In genomic region chr2:112737544-112738232, GRCh38 we compare ENCODE assay signal across 19 cellular contexts. TPM values are rescaled to one million over a fixed set of nuclear protein-coding genes. Genes with fewer than 3 reads are reported as not detected.
DNase-seq lines count a peak whose midpoint lies in the region; ATAC-seq, FAIRE-seq and TF ChIP-seq lines count a peak whose summit lies in the region.
"Had no signal": no experiment of that assay in that cellular context is flagged by ENCODE, and none has a peak within 500 bp of the region (broad histone marks: within the 10 kb centered on the region; RNA-seq: fewer than 3 reads in every experiment).

No MANE protein-coding gene starts in this region.

- H2BK5ac ChIP-seq in IMR-90 (ENCODE audit: low read depth, low read length, poor library complexity, severe bottlenecking): no peak overlapping the region

- no peak for ATAC-seq in IMR-90 (ENCODE audit: low read depth)
- no peak for ATAC-seq in K562
- ATAC-seq in mucosa of descending colon: peak; percentile 36
- ATAC-seq in activated CD8-positive, alpha-beta T cell treated with anti-CD3 and anti-CD28 coated beads, Interleukin-2, amount 10 ng/mL, durations not matched to agents 7 days and 5 days: no peak
- ATAC-seq in WTC11: no peak

- no peak overlapping the region for H3K18ac ChIP-seq in IMR-90 (ENCODE audit: low read depth, low read length)

- H2BK120ac ChIP-seq in IMR-90 (ENCODE audit: low read depth, low read length): no peak overlapping the region

- TF ChIP-seq EP300 in K562 (IDR thresholded peaks at IDR 0.05; ENCODE audit: low read length): no peak

- WGBS in IMR-90 (ENCODE audit: extremely low coverage in 2 of 2, insufficient read length in 1 of 2), 2 experiments: no CpG with 5 or more reads among the region's 1 CpG
- WGBS in K562 (ENCODE audit: insufficient coverage, low coverage, missing lambda C conversion rate): 52% methylated on average over 1 of the region's 1 CpG

- H3K36me3 Mint-ChIP-seq in activated CD8-positive, alpha-beta T cell treated with anti-CD3 and anti-CD28 coated beads, Interleukin-2, amount 10 ng/mL, durations not matched to agents 7 days and 5 days (ENCODE audit: low read depth): peaks cover 55% of the 10 kb centered on the region
- peaks cover 39% of the 10 kb centered on the region for H3K36me3 Mint-ChIP-seq in WTC11

- no peak overlapping the region for H3K4ac ChIP-seq in IMR-90 (ENCODE audit: low read depth, low read length)

- H3K9ac ChIP-seq in IMR-90 (ENCODE audit: low read depth, low read length): no peak overlapping the region
- no peak overlapping the region for H3K9ac ChIP-seq in K562 (ENCODE audit: insufficient read depth in 1 of 2, low read depth in 2 of 2, low read length in 2 of 2)

- no peak overlapping the region for H4K5ac ChIP-seq in IMR-90 (ENCODE audit: low read depth, low read length)

- no peak overlapping the region for H2AK9ac ChIP-seq in IMR-90 (replicated peaks; ENCODE audit: low read depth, low read length, poor library complexity)

- H3K14ac ChIP-seq in IMR-90 (replicated peaks; ENCODE audit: low read depth, low read length): 0 out of 2 replicates have a peak overlapping the region, but pooled peaks have one; percentile 14

- H4K20me1 ChIP-seq in IMR-90 (ENCODE audit: insufficient read depth, low read length) (no peaks in the 10 kb centered on the region), K562 (replicated peaks; ENCODE audit: control insufficient read depth, insufficient read depth, low read length) (no peaks in the 10 kb centered on the region)

- H3K27me3 ChIP-seq in ACC112 (ENCODE audit: insufficient read depth, low read length) (no peaks in the 10 kb centered on the region), IMR-90 (ENCODE audit: control insufficient read depth, insufficient read depth, low read length) (no peaks in the 10 kb centered on the region), K562 (ENCODE audit: control insufficient read depth in 2 of 2, insufficient read depth in 2 of 2, low read length in 2 of 2) (no peaks in the 10 kb centered on the region)
- H3K27me3 ChIP-seq: BE2C had no signal

- intact Hi-C loops in IMR-90 (cut with micrococcal nuclease): no loop called here
- intact Hi-C loops in K562 (cut with micrococcal nuclease): no loop called here
- intact Hi-C loops in mucosa of descending colon (cut with DNase I, micrococcal nuclease): no loop called here

- CTCF ChIA-PET in IMR-90 (lab: Yijun Ruan, JAX) (interaction anchor here (0.6 to 5.5 kb wide), 4 partner anchors 11 to 205 kb away, joined by 3 to 24 read pairs (median 6); no protein-coding TSS in a partner anchor), K562 (lab: Yijun Ruan, JAX; ENCODE audit: low intra/inter-chr PET ratio) (interaction anchor here (0.7 kb wide), 1 partner anchor 112 kb away, joined by 3 read pairs; no protein-coding TSS in a partner anchor), WTC11 (lab: Charles Lee) (interaction anchor here (1.2 to 5.9 kb wide), 4 partner anchors 12 to 205 kb away, joined by 4 to 21 read pairs (median 12); no protein-coding TSS in a partner anchor)
- CTCF ChIA-PET in activated CD8-positive, alpha-beta T cell treated with anti-CD3 and anti-CD28 coated beads, Interleukin-2, amount 10 ng/mL, durations not matched to agents 7 days and 5 days (lab: Charles Lee): interaction anchor here (0.7 to 3.3 kb wide), 7 partner anchors 11 to 203 kb away, joined by 3 to 27 read pairs (median 5); no protein-coding TSS in a partner anchor

- BruUV-seq in IMR-90 (replicated peaks; lab: Mats Ljungman, UMichigan): no TSS peak
- BruUV-seq in K562 (replicated peaks; lab: Mats Ljungman, UMichigan): TSS peak; percentile 21

- H3K27me3 Mint-ChIP-seq in activated CD8-positive, alpha-beta T cell treated with anti-CD3 and anti-CD28 coated beads, Interleukin-2, amount 10 ng/mL, durations not matched to agents 7 days and 5 days (ENCODE audit: low read depth): no peaks in the 10 kb centered on the region
- H3K27me3 Mint-ChIP-seq in WTC11 (ENCODE audit: low read depth): no peaks in the 10 kb centered on the region
- H3K27me3 Mint-ChIP-seq: CD4-positive, alpha-beta T cell had no signal

- DNase-seq in IMR-90: no peak
- no peak for DNase-seq in K562 (ENCODE audit: extremely low read depth in 1 of 4, low spot score in 3 of 4)
- no peak for DNase-seq in mucosa of descending colon
- no peak for DNase-seq in NCI-H2081 treated with DMSO at 0.1 percent for 48 hours (lab: John Stamatoyannopoulos, UW)
- no peak for DNase-seq in activated CD8-positive, alpha-beta T cell treated with anti-CD3 and anti-CD28 coated beads, Interleukin-2, amount 10 ng/mL, durations not matched to agents 7 days and 5 days
- no peak for DNase-seq in C1 segment of cervical spinal cord (lab: John Stamatoyannopoulos, UW)
- no peak for DNase-seq in WTC11 (ENCODE audit: low spot score)
- DNase-seq: 8988T; BE2C; CD4-positive, alpha-beta T cell; DMS79; NCI-H1048; NCI-H1436; NCI-H1930; NCI-H345; NCI-H524 treated with DMSO at 0.1 percent for 48 hours had no signal

- TF ChIP-seq RAD21 in IMR-90 (IDR thresholded peaks at IDR 0.05; ENCODE audit: low read length) (no peak), K562 (CRISPR knock-in tag; conservative IDR thresholded peaks at IDR 0.05 in 1 of 2, IDR thresholded peaks at IDR 0.05 in 1 of 2) (no peak)

- H3K9me1 ChIP-seq in IMR-90 (ENCODE audit: insufficient read depth, low read length): peaks cover 3% of the 10 kb centered on the region; the same call in 1 of the 2 replicates
- H3K9me1 ChIP-seq in K562 (ENCODE audit: control insufficient read depth, insufficient read depth, low read length): no peaks in the 10 kb centered on the region

- H3K4me3 Mint-ChIP-seq in activated CD8-positive, alpha-beta T cell treated with anti-CD3 and anti-CD28 coated beads, Interleukin-2, amount 10 ng/mL, durations not matched to agents 7 days and 5 days: no peak overlapping the region
- no peak overlapping the region for H3K4me3 Mint-ChIP-seq in WTC11
- H3K4me3 Mint-ChIP-seq: CD4-positive, alpha-beta T cell had no signal

- H2AFZ ChIP-seq in ACC112 (ENCODE audit: low read length, unreplicated experiment): no peak overlapping the region
- no peak overlapping the region for H2AFZ ChIP-seq in IMR-90 (replicated peaks; ENCODE audit: low read length, poor library complexity)
- no peak overlapping the region for H2AFZ ChIP-seq in K562 (ENCODE audit: low read depth, low read length)

- no peak overlapping the region for H3K27ac Mint-ChIP-seq in activated CD8-positive, alpha-beta T cell treated with anti-CD3 and anti-CD28 coated beads, Interleukin-2, amount 10 ng/mL, durations not matched to agents 7 days and 5 days
- H3K27ac Mint-ChIP-seq in WTC11: no peak overlapping the region
- H3K27ac Mint-ChIP-seq: CD4-positive, alpha-beta T cell had no signal

- peaks cover 13% of the 10 kb centered on the region for H3K4me1 ChIP-seq in ACC112 (ENCODE audit: control insufficient read depth, insufficient read depth, low read length, unreplicated experiment)
- peaks cover 1% of the 10 kb centered on the region; the same call in 1 of the 2 replicates for H3K4me1 ChIP-seq in IMR-90 (ENCODE audit: control insufficient read depth, insufficient read depth, low read length)
- H3K4me1 ChIP-seq in K562 (replicated peaks in 1 of 2; ENCODE audit: control insufficient read depth in 2 of 2, insufficient read depth in 2 of 2, low read length in 2 of 2): peaks cover 0 to 5% of the 10 kb centered on the region in 2 experiments; a peak in 1 of 5 replicates
- H3K4me1 ChIP-seq in mucosa of descending colon (ENCODE audit: low read depth): peaks cover 5% of the 10 kb centered on the region
- H3K4me1 ChIP-seq: BE2C had no signal

- TF ChIP-seq CTCF in IMR-90 (conservative IDR thresholded peaks at IDR 0.05; ENCODE audit: low read depth, low read length) (no peak), K562 (IDR thresholded peaks at IDR 0.05 in 2 of 3, conservative IDR thresholded peaks at IDR 0.05 in 1 of 3; ENCODE audit: insufficient read depth in 2 of 3, low read depth in 1 of 3, low read length in 3 of 3) (no peak), mucosa of descending colon (IDR thresholded peaks at IDR 0.05) (no peak), WTC11 (IDR thresholded peaks at IDR 0.05) (no peak)

- POLR2A ChIA-PET in IMR-90 (lab: Charles Lee; ENCODE audit: unreplicated experiment) (no interaction called here), K562 (lab: Yijun Ruan, JAX) (interaction anchor here (1.0 to 3.8 kb wide), 4 partner anchors 8 to 11 kb away, joined by 3 to 13 read pairs (median 5); no protein-coding TSS in a partner anchor), WTC11 (lab: Charles Lee) (interaction anchor here (0.6 kb wide), 1 partner anchor 134 kb away, joined by 3 read pairs; no protein-coding TSS in a partner anchor)
- POLR2A ChIA-PET in activated CD8-positive, alpha-beta T cell treated with anti-CD3 and anti-CD28 coated beads, Interleukin-2, amount 10 ng/mL, durations not matched to agents 7 days and 5 days (lab: Charles Lee): no interaction called here

- dilution Hi-C loops in IMR-90 (cut with HindIII; ENCODE audit: low sequenced_read_pairs, unreplicated experiment): no loop called here

- H3K4me2 ChIP-seq in IMR-90 (ENCODE audit: low read depth, low read length): no peak overlapping the region
- no peak overlapping the region for H3K4me2 ChIP-seq in K562 (ENCODE audit: insufficient read depth, low read length)

- H3K36me3 ChIP-seq in ACC112 (ENCODE audit: insufficient read depth, low read length): peaks cover 18% of the 10 kb centered on the region
- peaks cover 11% of the 10 kb centered on the region for H3K36me3 ChIP-seq in IMR-90 (ENCODE audit: control insufficient read depth, insufficient read depth, low read length)
- peaks cover 49% of the 10 kb centered on the region for H3K36me3 ChIP-seq in K562 (ENCODE audit: control insufficient read depth, insufficient read depth, low read length)
- no peaks in the 10 kb centered on the region for H3K36me3 ChIP-seq in mucosa of descending colon (ENCODE audit: low read depth)

- no peak overlapping the region for H3K4me3 ChIP-seq in ACC112 (ENCODE audit: low read depth, low read length)
- no peak overlapping the region for H3K4me3 ChIP-seq in IMR-90 (ENCODE audit: insufficient read depth, low read depth, low read length)
- no peak overlapping the region for H3K4me3 ChIP-seq in K562
- no peak overlapping the region for H3K4me3 ChIP-seq in mucosa of descending colon

- H4K91ac ChIP-seq in IMR-90 (ENCODE audit: insufficient read depth, low read depth, low read length): no peak overlapping the region

- peak overlapping the region; percentile 18; the same call in 1 of the 2 replicates for H3K27ac ChIP-seq in ACC112 (ENCODE audit: low read depth, low read length)
- H3K27ac ChIP-seq in IMR-90 (ENCODE audit: insufficient read depth, low read length): no peak overlapping the region
- no peak overlapping the region for H3K27ac ChIP-seq in K562 (ENCODE audit: extremely low read depth, low read depth, low read length)

- no peak for FAIRE-seq in K562 (lab: Jason Lieb, UNC)
- FAIRE-seq: H1 had no signal

- in situ Hi-C loops in IMR-90 (cut with MboI; ENCODE audit: low sequenced_read_pairs): no loop called here
- in situ Hi-C loops in K562 (cut with MboI): no loop called here

- H3K56ac ChIP-seq in IMR-90 (ENCODE audit: extremely low read depth, insufficient read depth, low read length): no peak overlapping the region

- no peak overlapping the region for H2AK5ac ChIP-seq in IMR-90 (ENCODE audit: low read depth, low read length)

- TF ChIP-seq POLR2A in IMR-90 (IDR thresholded peaks at IDR 0.05; ENCODE audit: low read depth, low read length): no peak
- no peak for TF ChIP-seq POLR2A in K562 (conservative IDR thresholded peaks at IDR 0.05)

- no peak overlapping the region for H4K8ac ChIP-seq in IMR-90 (ENCODE audit: low read depth in 2 of 2, low read length in 2 of 2)

- H2BK20ac ChIP-seq in IMR-90 (ENCODE audit: low read depth, low read length): no peak overlapping the region

- H3K79me1 ChIP-seq in IMR-90 (ENCODE audit: low read depth in 1 of 2, low read length in 2 of 2): peaks cover 0 to 3% of the 10 kb centered on the region in 2 experiments; a peak in 1 of 4 replicates

- no peak overlapping the region for H2BK15ac ChIP-seq in IMR-90 (ENCODE audit: low read depth, low read length)

- no peaks in the 10 kb centered on the region for H3K9me3 Mint-ChIP-seq in activated CD8-positive, alpha-beta T cell treated with anti-CD3 and anti-CD28 coated beads, Interleukin-2, amount 10 ng/mL, durations not matched to agents 7 days and 5 days (ENCODE audit: insufficient read depth)
- H3K9me3 Mint-ChIP-seq in WTC11: no peaks in the 10 kb centered on the region
- H3K9me3 Mint-ChIP-seq: CD4-positive, alpha-beta T cell had no signal

- H3K23ac ChIP-seq in IMR-90 (ENCODE audit: low read depth, low read length): no peak overlapping the region

- no peaks in the 10 kb centered on the region for H3K4me1 Mint-ChIP-seq in activated CD8-positive, alpha-beta T cell treated with anti-CD3 and anti-CD28 coated beads, Interleukin-2, amount 10 ng/mL, durations not matched to agents 7 days and 5 days (ENCODE audit: low read depth)
- H3K4me1 Mint-ChIP-seq in WTC11: no peaks in the 10 kb centered on the region

- H3K9me3 ChIP-seq in IMR-90 (ENCODE audit: control insufficient read depth, insufficient read depth, low read length) (no peaks in the 10 kb centered on the region), K562 (replicated peaks; ENCODE audit: control insufficient read depth, insufficient read depth, low read depth, low read length) (no peaks in the 10 kb centered on the region), mucosa of descending colon (no peaks in the 10 kb centered on the region)
- H3K9me3 ChIP-seq: BE2C had no signal

- no peaks in the 10 kb centered on the region for H3K79me2 ChIP-seq in ACC112 (ENCODE audit: control insufficient read depth, insufficient read depth, low read length, unreplicated experiment)
- H3K79me2 ChIP-seq in K562 (ENCODE audit: control insufficient read depth, insufficient read depth, low read length): no peaks in the 10 kb centered on the region

RNA-seq across cellular contexts. Expression of gene NT5DC4, which starts 16.9 kb away (rescaled TPM):
- total RNA-seq in IMR-90 (2012; rRNA removed) (not detected in 2 replicates), K562 (2014; rRNA removed) (0.94 and 1.0 TPM in 2 replicates), K562 (2014; rRNA removed; fragmentation: Illumina TruSeq; extraction: Trizol) (0.44 and 2.3 TPM in 2 replicates), K562 (2015; rRNA removed; fragmentation: Illumina TruSeq; extraction: Trizol) (0.45 and 0.65 TPM in 2 replicates), K562 (2021) (4.7 and 6.8 TPM in 2 replicates), mucosa of descending colon (not detected), WTC11 (2021) (not detected in 3 replicates)
- polyA plus RNA-seq in IMR-90 (2012; rRNA removed) (not detected in 2 replicates), K562 (2011; rRNA removed) (3.4 and 6.9 TPM in 2 replicates), K562 (2014; fragmentation: Illumina TruSeq; extraction: Trizol) (0.56 and 1.8 TPM in 2 replicates), K562 (2014; fragmentation: Nextera tagmentation; extraction: Ambion mirVana) (1 to 10 TPM; 2.5 to 2.8 TPM), K562 (2014; rRNA removed) (1.6 and 5.0 TPM in 2 replicates)
- not detected in 2 replicates for polyA plus RNA-seq in IMR-90 (2012; cell fraction: cytosol; rRNA removed)
- not detected in 2 replicates for polyA plus RNA-seq in IMR-90 (2012; cell fraction: nucleus; rRNA removed; ENCODE audit: low replicate concordance)
- 26.6 and 60.2 TPM in 2 replicates for total RNA-seq in K562 (2011; cell fraction: chromatin; rRNA removed; ENCODE audit: low replicate concordance)
- 32.0 and 34.7 TPM in 2 replicates for total RNA-seq in K562 (2011; cell fraction: nucleolus; rRNA removed)
- total RNA-seq in K562 (2011; cell fraction: nucleoplasm; rRNA removed): 22.7 and 29.8 TPM in 2 replicates
- polyA plus RNA-seq in K562 (2011; cell fraction: cytosol; rRNA removed): 0.65 and 1.6 TPM in 2 replicates
- polyA plus RNA-seq in K562 (2011; cell fraction: nucleus; rRNA removed): 39.8 and 97.5 TPM in 2 replicates
- 1.3 and 9.4 TPM in 2 replicates for polyA plus RNA-seq in K562 (2012)
- polyA minus RNA-seq in K562 (2011; rRNA and poly(A)+ RNA removed): 0.36 and 2.7 TPM in 2 replicates
- 8.7 TPM in 1 of 2 replicates, not detected in the other for polyA minus RNA-seq in K562 (2011; cell fraction: cytosol; rRNA and poly(A)+ RNA removed)
- 6.9 and 15.8 TPM in 2 replicates for polyA minus RNA-seq in K562 (2011; cell fraction: nucleus; rRNA and poly(A)+ RNA removed)
- total RNA-seq in activated CD8-positive, alpha-beta T cell treated with anti-CD3 and anti-CD28 coated beads, Interleukin-2, amount 10 ng/mL, durations not matched to agents 7 days and 5 days: not detected
- total RNA-seq: CD4-positive, alpha-beta T cell; H1; M059J had no signal
- polyA plus RNA-seq: H1 had no signal

RNA-seq across cellular contexts. Expression of gene CKAP2L, which starts 26.7 kb away (rescaled TPM):
- total RNA-seq in IMR-90 (2012; rRNA removed) (9.9 and 13.3 TPM in 2 replicates), K562 (2014; rRNA removed) (10.4 and 12.3 TPM in 2 replicates), K562 (2014; rRNA removed; fragmentation: Illumina TruSeq; extraction: Trizol) (14.2 and 16.9 TPM in 2 replicates), K562 (2015; rRNA removed; fragmentation: Illumina TruSeq; extraction: Trizol) (11.5 and 12.1 TPM in 2 replicates), K562 (2021) (17.6 and 18.6 TPM in 2 replicates), mucosa of descending colon (1 to 10 TPM; 1.2 to 9.5 (median 2.8) TPM), WTC11 (2021) (17.7 to 25.6 TPM (median 17.9 TPM) in 3 replicates)
- polyA plus RNA-seq in IMR-90 (2012; rRNA removed) (6.3 and 6.4 TPM in 2 replicates), K562 (2011; rRNA removed) (15.8 and 18.5 TPM in 2 replicates), K562 (2014; fragmentation: Illumina TruSeq; extraction: Trizol) (20.3 and 21.9 TPM in 2 replicates), K562 (2014; fragmentation: Nextera tagmentation; extraction: Ambion mirVana) (10 to 100 TPM; 14.1 to 14.9 TPM), K562 (2014; rRNA removed) (10.9 and 13.2 TPM in 2 replicates)
- polyA plus RNA-seq in IMR-90 (2012; cell fraction: cytosol; rRNA removed): 0.43 and 0.55 TPM in 2 replicates
- 0.50 and 2.0 TPM in 2 replicates for polyA plus RNA-seq in IMR-90 (2012; cell fraction: nucleus; rRNA removed; ENCODE audit: low replicate concordance)
- 12.0 and 31.2 TPM in 2 replicates for total RNA-seq in K562 (2011; cell fraction: chromatin; rRNA removed; ENCODE audit: low replicate concordance)
- 9.5 and 10.3 TPM in 2 replicates for total RNA-seq in K562 (2011; cell fraction: nucleolus; rRNA removed)
- total RNA-seq in K562 (2011; cell fraction: nucleoplasm; rRNA removed): 20.5 and 28.5 TPM in 2 replicates
- polyA plus RNA-seq in K562 (2011; cell fraction: cytosol; rRNA removed): 2.9 and 6.0 TPM in 2 replicates
- polyA plus RNA-seq in K562 (2011; cell fraction: nucleus; rRNA removed): 7.2 and 9.8 TPM in 2 replicates
- 12.2 and 19.9 TPM in 2 replicates for polyA plus RNA-seq in K562 (2012)
- 21.9 and 31.4 TPM in 2 replicates for polyA minus RNA-seq in K562 (2011; rRNA and poly(A)+ RNA removed)
- 4.9 and 6.4 TPM in 2 replicates for polyA minus RNA-seq in K562 (2011; cell fraction: cytosol; rRNA and poly(A)+ RNA removed)
- 12.3 and 21.2 TPM in 2 replicates for polyA minus RNA-seq in K562 (2011; cell fraction: nucleus; rRNA and poly(A)+ RNA removed)
- total RNA-seq in activated CD8-positive, alpha-beta T cell treated with anti-CD3 and anti-CD28 coated beads, Interleukin-2, amount 10 ng/mL, durations not matched to agents 7 days and 5 days: 10 to 100 TPM; 59.3 to 63.4 TPM

RNA-seq across cellular contexts. Expression of gene IL1A, which starts 46.6 kb away (rescaled TPM):
- total RNA-seq in IMR-90 (2012; rRNA removed): 0.83 and 1.1 TPM in 2 replicates
- polyA plus RNA-seq in IMR-90 (2012; rRNA removed): 0.39 and 0.48 TPM in 2 replicates
- 0.05 and 0.30 TPM in 2 replicates for polyA plus RNA-seq in IMR-90 (2012; cell fraction: cytosol; rRNA removed)
- polyA plus RNA-seq in IMR-90 (2012; cell fraction: nucleus; rRNA removed; ENCODE audit: low replicate concordance): 0.08 and 1.6 TPM in 2 replicates
- total RNA-seq in K562 (2011; cell fraction: chromatin; rRNA removed; ENCODE audit: low replicate concordance): 0.32 TPM in 1 of 2 replicates, not detected in the other
- total RNA-seq in K562 (2011; cell fraction: nucleolus; rRNA removed): not detected in 2 replicates
- total RNA-seq in K562 (2011; cell fraction: nucleoplasm; rRNA removed): 0.46 TPM in 1 of 2 replicates, not detected in the other
- total RNA-seq in K562 (2014; rRNA removed): 0.14 TPM in 1 of 2 replicates, not detected in the other
- total RNA-seq in K562 (2014; rRNA removed; fragmentation: Illumina TruSeq; extraction: Trizol): 0.15 and 0.19 TPM in 2 replicates
- total RNA-seq in K562 (2015; rRNA removed; fragmentation: Illumina TruSeq; extraction: Trizol): 0.08 TPM in 1 of 2 replicates, not detected in the other
- 0.09 TPM in 1 of 2 replicates, not detected in the other for total RNA-seq in K562 (2021)
- 0.07 and 0.09 TPM in 2 replicates for polyA plus RNA-seq in K562 (2011; rRNA removed)
- polyA plus RNA-seq in K562 (2011; cell fraction: cytosol; rRNA removed): 0.09 TPM in 1 of 2 replicates, not detected in the other
- 0.11 and 0.13 TPM in 2 replicates for polyA plus RNA-seq in K562 (2011; cell fraction: nucleus; rRNA removed)
- 0.30 and 1.4 TPM in 2 replicates for polyA plus RNA-seq in K562 (2012)
- 0.08 and 0.15 TPM in 2 replicates for polyA plus RNA-seq in K562 (2014; fragmentation: Illumina TruSeq; extraction: Trizol)
- polyA plus RNA-seq in K562 (2014; fragmentation: Nextera tagmentation; extraction: Ambion mirVana): under 1 TPM in 1 of 2 experiments, not detected in 1; 0.27 TPM
- 0.03 TPM in 1 of 2 replicates, not detected in the other for polyA plus RNA-seq in K562 (2014; rRNA removed)
- 0.07 TPM in 1 of 2 replicates, not detected in the other for polyA minus RNA-seq in K562 (2011; rRNA and poly(A)+ RNA removed)
- polyA minus RNA-seq in K562 (2011; cell fraction: cytosol; rRNA and poly(A)+ RNA removed): not detected in 2 replicates
- polyA minus RNA-seq in K562 (2011; cell fraction: nucleus; rRNA and poly(A)+ RNA removed): not detected in 2 replicates
- total RNA-seq in mucosa of descending colon: not detected
- not detected for total RNA-seq in activated CD8-positive, alpha-beta T cell treated with anti-CD3 and anti-CD28 coated beads, Interleukin-2, amount 10 ng/mL, durations not matched to agents 7 days and 5 days
- 0.34 to 0.55 TPM (median 0.42 TPM) in 3 replicates for total RNA-seq in WTC11 (2021)
- total RNA-seq: CD4-positive, alpha-beta T cell had no signal

Comparison
In these comparisons a context has a peak if more than half of its experiments do, and no peak if none do; other contexts are left out.
1. POLR2A ChIA-PET loops: an anchor here in K562 (1.0 to 3.8 kb wide) and WTC11 (0.6 kb wide); none called in IMR-90 and activated CD8-positive, alpha-beta T cell treated with anti-CD3 and anti-CD28 coated beads, Interleukin-2, amount 10 ng/mL, durations not matched to agents 7 days and 5 days.